ENCODE assay signal across 8 cellular contexts in genomic region chr12:80936353-80936641, GRCh38. TPM values are rescaled to one million over a fixed set of nuclear protein-coding genes. Genes with fewer than 3 reads are reported as not detected.
A peak's percentile ranks its signal among the peaks of the same experiment; 100 is the strongest.
DNase-seq lines count a peak whose midpoint lies in the region; ATAC-seq, FAIRE-seq and TF ChIP-seq lines count a peak whose summit lies in the region.

No MANE protein-coding gene starts in this region.

- ATAC-seq in GM21515 (IDR thresholded peaks at IDR 0.05; ENCODE audit: unreplicated experiment) = no peak

- H2BK120ac ChIP-seq in H1 (replicated peaks; ENCODE audit: low read depth, low read length) = no peak overlapping the region

- no peaks in the 10 kb centered on the region for H3K9me2 ChIP-seq in MM.1S (replicated peaks; ENCODE audit: insufficient read depth, low read length)

- no peaks in the 10 kb centered on the region for H3K27me3 ChIP-seq in MM.1S (replicated peaks; ENCODE audit: insufficient read depth, low read length)
- no peaks in the 10 kb centered on the region; a peak in 1 of 7 replicates for H3K27me3 ChIP-seq in H1 (replicated peaks in 1 of 4; ENCODE audit: control insufficient read depth in 3 of 4, extremely low read depth in 1 of 4, insufficient read depth in 3 of 4, low read length in 3 of 4)

- H3K36me3 ChIP-seq in MM.1S (replicated peaks; ENCODE audit: insufficient read depth, low read length) (no peaks in the 10 kb centered on the region), H1 (ENCODE audit: control insufficient read depth in 2 of 4, insufficient read depth in 4 of 4, low read length in 3 of 4) (no peaks in the 10 kb centered on the region)

- no peak for FAIRE-seq in H1 (lab: Jason Lieb, UNC)

- H2BK20ac ChIP-seq in H1 (ENCODE audit: low read length) = no peak overlapping the region

- H3K56ac ChIP-seq in H1 (replicated peaks; ENCODE audit: insufficient read length, low read depth, low read length) = peak overlapping the region; percentile 20

- no peaks in the 10 kb centered on the region for H4K20me1 ChIP-seq in MM.1S (ENCODE audit: insufficient read depth, low read length)
- H4K20me1 ChIP-seq in H1 (replicated peaks in 1 of 2; ENCODE audit: control insufficient read depth in 1 of 2, insufficient read depth in 2 of 2, low read length in 2 of 2) = no peaks in the 10 kb centered on the region

- no peak overlapping the region for H3K27ac ChIP-seq in MM.1S (ENCODE audit: low read length)
- peak overlapping the region; percentile 56 for H3K27ac ChIP-seq in H1 (ENCODE audit: low read depth, low read length)

- H3F3A ChIP-seq in MM.1S (ENCODE audit: insufficient read depth, low read length) = no peaks in the 10 kb centered on the region

- H3K4me1 ChIP-seq in MM.1S (ENCODE audit: low read length) = no peaks in the 10 kb centered on the region
- peaks cover 0 to 9% (median 5%) of the 10 kb centered on the region in 4 experiments; a peak in 3 of 7 replicates for H3K4me1 ChIP-seq in H1 (replicated peaks in 1 of 4; ENCODE audit: control insufficient read depth in 3 of 4, insufficient read depth in 4 of 4, low read length in 3 of 4)

- peaks cover 27% of the 10 kb centered on the region for H3K27me3 Mint-ChIP-seq in nephron (ENCODE audit: low read depth)

- peak overlapping the region; percentile 64; the same call in 1 of the 2 replicates for H3K18ac ChIP-seq in H1 (ENCODE audit: extremely low read depth, low read length)

- POLR2A ChIA-PET in H1 (lab: Charles Lee; ENCODE audit: partially characterized antibody) = interaction anchor here (1.2 to 1.8 kb wide), 5 partner anchors 10 to 154 kb away, joined by 3 to 7 read pairs (median 5); no protein-coding TSS in a partner anchor

- CTCF ChIA-PET in H1 (lab: Charles Lee; ENCODE audit: partially characterized antibody) = interaction anchor here (0.7 to 1.6 kb wide), 6 partner anchors 18 to 303 kb away, joined by 3 to 6 read pairs (median 3); no protein-coding TSS in a partner anchor

- 0 out of 2 replicates have a peak overlapping the region, but pooled peaks have one; percentile 47 for H4K8ac ChIP-seq in H1 (ENCODE audit: extremely low read depth, insufficient read depth, low read length)

- TF ChIP-seq RAD21 in H1 (IDR thresholded peaks at IDR 0.05 in 1 of 2, conservative IDR thresholded peaks at IDR 0.05 in 1 of 2; ENCODE audit: low read depth in 2 of 2, low read length in 2 of 2) = no peak

- H3K79me2 ChIP-seq in MM.1S (ENCODE audit: low read length) (no peaks in the 10 kb centered on the region), H1 (ENCODE audit: control insufficient read depth in 1 of 2, insufficient read depth in 2 of 2, low read length in 2 of 2) (peaks cover 0 to 11% of the 10 kb centered on the region in 2 experiments; a peak in 2 of 4 replicates)

- H3K4me3 ChIP-seq in MM.1S (ENCODE audit: low read length) (peak overlapping the region; percentile 67), H1 (ENCODE audit: extremely low read depth in 1 of 4, insufficient read depth in 2 of 4, low read depth in 3 of 4, low read length in 4 of 4) (peak overlapping the region; percentile 66 to 98 (median 88))

- H4K5ac ChIP-seq in H1 (ENCODE audit: insufficient read length, low read depth, low read length) = peak overlapping the region; percentile 12

- H2AFZ ChIP-seq in MM.1S (ENCODE audit: low read length) (peak overlapping the region; percentile 86), H1 (ENCODE audit: low read length) (peak overlapping the region; percentile 98)

- H3K4ac ChIP-seq in H1 (replicated peaks; ENCODE audit: insufficient read length, low read depth, low read length) = no peak overlapping the region

- H2BK12ac ChIP-seq in H1 (ENCODE audit: low read depth, low read length) = peak overlapping the region; percentile 68; the same call in 1 of the 2 replicates

- H3K36me3 Mint-ChIP-seq in nephron (ENCODE audit: low read depth) = no peaks in the 10 kb centered on the region

- H3K14ac ChIP-seq in H1 (ENCODE audit: insufficient read length) = no peak overlapping the region

- peak overlapping the region; percentile 25 for H4K91ac ChIP-seq in H1 (replicated peaks; ENCODE audit: insufficient read length, low read length)

- H3K23me2 ChIP-seq in H1 (ENCODE audit: low read depth, low read length) = peaks cover 3% of the 10 kb centered on the region; the same call in 1 of the 2 replicates

- no peak overlapping the region for H3K23ac ChIP-seq in H1 (ENCODE audit: insufficient read length)

- H3K27ac Mint-ChIP-seq in nephron = peak overlapping the region; percentile 59 to 95 (median 92)

- H3K9me3 ChIP-seq in MM.1S (replicated peaks; ENCODE audit: insufficient read depth, low read length) (no peaks in the 10 kb centered on the region), H1 (ENCODE audit: insufficient read depth in 2 of 2, low read depth in 1 of 2, low read length in 1 of 2) (no peaks in the 10 kb centered on the region)

- no peaks in the 10 kb centered on the region for H3K79me1 ChIP-seq in H1 (ENCODE audit: low read depth, low read length)

- H2BK5ac ChIP-seq in H1 (ENCODE audit: low read depth, low read length) = peak overlapping the region; percentile 18; the same call in 1 of the 2 replicates

- peak overlapping the region; percentile 83 for H3K4me2 ChIP-seq in MM.1S (ENCODE audit: low read depth, low read length)
- H3K4me2 ChIP-seq in H1 (ENCODE audit: insufficient read depth in 1 of 2, low read depth in 2 of 2, low read length in 2 of 2) = peak overlapping the region; percentile 75 to 79

- peak overlapping the region; percentile 94 to 99 (median 98) for H3K4me3 Mint-ChIP-seq in nephron

- DNase-seq in DMS79 (lab: John Stamatoyannopoulos, UW) = peak; percentile 54
- DNase-seq in MM.1S = no peak
- no peak for DNase-seq in H1 (ENCODE audit: low read depth in 1 of 2, low spot score in 2 of 2)
- no peak for DNase-seq in superior temporal gyrus (ENCODE audit: extremely low spot score)
- DNase-seq in stimulated activated CD4-positive, alpha-beta T cell treated with anti-CD3 and anti-CD28 coated beads, Interleukin-4, amount 100 ng/mL, for 4 hours = no peak
- no peak for DNase-seq in GM19240 (ENCODE audit: insufficient read length, low spot score)

- peaks cover 15% of the 10 kb centered on the region for H3K4me1 Mint-ChIP-seq in nephron

- 2% methylated on average over 11 of the region's 11 CpGs; no CpG with 5 or more reads in 1 of the 2 experiments for WGBS in H1 (ENCODE audit: extremely low coverage in 1 of 2, insufficient coverage in 1 of 2, insufficient read length in 1 of 2, insufficient replicate concordance in 2 of 2, low coverage in 1 of 2, low lambda C conversion rate in 2 of 2, missing lambda C conversion rate in 1 of 2), 2 experiments

- no peak for TF ChIP-seq POLR2A in H1 (IDR thresholded peaks at IDR 0.05; ENCODE audit: control extremely low read depth in 1 of 2, low read depth in 2 of 2, low read length in 2 of 2)

- no peak for TF ChIP-seq EP300 in H1 (IDR thresholded peaks at IDR 0.05; ENCODE audit: borderline replicate concordance in 1 of 2, low read depth in 2 of 2, low read length in 2 of 2)

- H2AK5ac ChIP-seq in H1 (ENCODE audit: low read depth, low read length) = no peak overlapping the region

- no peaks in the 10 kb centered on the region for H3K9me3 Mint-ChIP-seq in nephron

- peak overlapping the region; percentile 24; the same call in 1 of the 2 replicates for H3K9ac ChIP-seq in MM.1S (ENCODE audit: low read length)
- peak overlapping the region; percentile 45 to 55 (median 50); a peak in 6 of 7 replicates for H3K9ac ChIP-seq in H1 (replicated peaks in 1 of 4; ENCODE audit: extremely low read depth in 1 of 4, low read depth in 3 of 4, low read length in 3 of 4)

- no peak for TF ChIP-seq CTCF in MM.1S (IDR thresholded peaks at IDR 0.05; ENCODE audit: low read length)
- TF ChIP-seq CTCF in H1 (IDR thresholded peaks at IDR 0.05; ENCODE audit: control extremely low read depth in 1 of 3, insufficient read depth in 1 of 3, low read depth in 1 of 3, low read length in 3 of 3) = no peak
- no peak for TF ChIP-seq CTCF in nephron (IDR thresholded peaks at IDR 0.05; ENCODE audit: unreplicated experiment in 3 of 3)

- no peak overlapping the region for H2BK15ac ChIP-seq in H1 (ENCODE audit: low read length)

TF ChIP-seq in H1, 55 proteins besides CTCF, POLR2A, EP300 and RAD21:
- TF ChIP-seq CBX5 (IDR thresholded peaks at IDR 0.05; ENCODE audit: low read depth, low read length) (no peak), YY1 (IDR thresholded peaks at IDR 0.05; ENCODE audit: low read depth, low read length) (peak; percentile 43; the same call in 1 of the 2 replicates), FOSL1 (IDR thresholded peaks at IDR 0.05; ENCODE audit: insufficient read depth, low read depth, low read length) (peak; percentile 79; the same call in 1 of the 2 replicates)

RNA-seq across cellular contexts. Expression of gene LIN7A, which starts 1.4 kb away (rescaled TPM):
- 17.8 and 22.0 TPM in 2 replicates for total RNA-seq in H1 (2021; fragmentation: NEBNext Ultra II Directional; extraction: Animal tissue kit (Norgen Biotek cat#: 25700))
- polyA plus RNA-seq in H1 (2011; rRNA removed) = 5.0 and 5.8 TPM in 2 replicates
- polyA plus RNA-seq in H1 (2011; cell fraction: cytosol; rRNA removed) = 10.2 TPM
- 7.4 TPM for polyA plus RNA-seq in H1 (2011; cell fraction: nucleus; rRNA removed)
- 12.2 to 16.0 TPM (median 12.7 TPM) in 4 replicates for polyA plus RNA-seq in H1 (2012, experiment 1 of 2)
- polyA plus RNA-seq in H1 (2012, experiment 2 of 2) = 0.63 TPM
- polyA plus RNA-seq in H1 (2013, experiment 1 of 2) = 5.7 TPM
- 5.2 TPM for polyA plus RNA-seq in H1 (2013, experiment 2 of 2)
- polyA minus RNA-seq in H1 (2011; rRNA and poly(A)+ RNA removed) = 19.1 and 26.0 TPM in 2 replicates
- polyA minus RNA-seq in H1 (2011; cell fraction: cytosol; rRNA and poly(A)+ RNA removed) = 6.0 TPM
- 34.5 TPM for polyA minus RNA-seq in H1 (2011; cell fraction: nucleus; rRNA and poly(A)+ RNA removed)
